ENCODE assay signal across 15 cellular contexts in genomic region chr5:143850050-143850713, GRCh38. TPM values are rescaled to one million over a fixed set of nuclear protein-coding genes. Genes with fewer than 3 reads are reported as not detected.
DNase-seq lines count a peak whose midpoint lies in the region; ATAC-seq, FAIRE-seq and TF ChIP-seq lines count a peak whose summit lies in the region.
"Had no signal": no experiment of that assay in that cellular context is flagged by ENCODE, and none has a peak within 500 bp of the region (broad histone marks: within the 10 kb centered on the region; RNA-seq: fewer than 3 reads in every experiment).

No MANE protein-coding gene starts in this region.

- H3K4me1 Mint-ChIP-seq in activated CD4-positive, alpha-beta memory T cell treated with anti-CD3 and anti-CD28 coated beads for 36 hours (ENCODE audit: low read depth): peaks cover 4% of the 10 kb centered on the region
- peaks cover 5% of the 10 kb centered on the region for H3K4me1 Mint-ChIP-seq in activated CD4-positive, alpha-beta memory T cell treated with anti-CD3 and anti-CD28 coated beads, Interleukin-2, amount 10 ng/mL, durations not matched to agents 7 days and 5 days
- peaks cover 6% of the 10 kb centered on the region for H3K4me1 Mint-ChIP-seq in HFFc6 (ENCODE audit: low read depth)
- H3K4me1 Mint-ChIP-seq in stimulated activated naive B cell treated with anti-CD40 and anti-IgM and Interleukin-4, amounts not matched to agents 10 μg/mL and 1 μg/mL and 100 μg/mL, for 72 hours: peaks cover 3 to 13% of the 10 kb centered on the region in 2 donors

- CTCF ChIA-PET in activated CD4-positive, alpha-beta memory T cell treated with anti-CD3 and anti-CD28 coated beads for 36 hours (lab: Charles Lee): no interaction called here
- CTCF ChIA-PET in activated CD4-positive, alpha-beta memory T cell treated with anti-CD3 and anti-CD28 coated beads, Interleukin-2, amount 10 ng/mL, durations not matched to agents 7 days and 5 days (lab: Charles Lee): no interaction called here

- peak; percentile 10 for DNase-seq in activated CD4-positive, alpha-beta memory T cell treated with anti-CD3 and anti-CD28 coated beads for 36 hours
- no peak for DNase-seq in activated CD4-positive, alpha-beta memory T cell treated with anti-CD3 and anti-CD28 coated beads, Interleukin-2, amount 10 ng/mL, durations not matched to agents 7 days and 5 days
- no peak for DNase-seq in HFFc6
- peak; percentile 15 for DNase-seq in MV-4-11 (lab: John Stamatoyannopoulos, UW)
- no peak for DNase-seq in stimulated activated naive B cell treated with anti-CD40 and anti-IgM and Interleukin-4, amounts not matched to agents 10 μg/mL and 1 μg/mL and 100 μg/mL, for 72 hours
- no peak for DNase-seq in urothelium cell line (ENCODE audit: low spot score)
- no peak for DNase-seq in activated CD8-positive, alpha-beta memory T cell treated with anti-CD3 and anti-CD28 coated beads for 24 hours
- DNase-seq in AML-193 (lab: John Stamatoyannopoulos, UW): no peak
- DNase-seq: activated gamma-delta T cell, GDM1 had no signal

- H3K4me3 Mint-ChIP-seq in activated CD4-positive, alpha-beta memory T cell treated with anti-CD3 and anti-CD28 coated beads for 36 hours: no peak overlapping the region
- no peak overlapping the region for H3K4me3 Mint-ChIP-seq in activated CD4-positive, alpha-beta memory T cell treated with anti-CD3 and anti-CD28 coated beads, Interleukin-2, amount 10 ng/mL, durations not matched to agents 7 days and 5 days
- peak overlapping the region; percentile 52; the same call in 1 of the 2 replicates for H3K4me3 Mint-ChIP-seq in HFFc6
- peak overlapping the region in 1 of 2 donors; percentile 6 for H3K4me3 Mint-ChIP-seq in stimulated activated naive B cell treated with anti-CD40 and anti-IgM and Interleukin-4, amounts not matched to agents 10 μg/mL and 1 μg/mL and 100 μg/mL, for 72 hours

- no peak for TF ChIP-seq CTCF in HFFc6 (IDR thresholded peaks at IDR 0.05)

- intact Hi-C loops in activated CD4-positive, alpha-beta memory T cell treated with anti-CD3 and anti-CD28 coated beads for 36 hours (cut with micrococcal nuclease): no loop called here

- H3K36me3 Mint-ChIP-seq in activated CD4-positive, alpha-beta memory T cell treated with anti-CD3 and anti-CD28 coated beads for 36 hours: no peaks in the 10 kb centered on the region
- H3K36me3 Mint-ChIP-seq in activated CD4-positive, alpha-beta memory T cell treated with anti-CD3 and anti-CD28 coated beads, Interleukin-2, amount 10 ng/mL, durations not matched to agents 7 days and 5 days (ENCODE audit: low read depth): no peaks in the 10 kb centered on the region
- no peaks in the 10 kb centered on the region for H3K36me3 Mint-ChIP-seq in HFFc6 (ENCODE audit: low read depth)
- peaks cover 0 to 4% of the 10 kb centered on the region in 2 donors for H3K36me3 Mint-ChIP-seq in stimulated activated naive B cell treated with anti-CD40 and anti-IgM and Interleukin-4, amounts not matched to agents 10 μg/mL and 1 μg/mL and 100 μg/mL, for 72 hours

- no peaks in the 10 kb centered on the region for H3K9me3 Mint-ChIP-seq in activated CD4-positive, alpha-beta memory T cell treated with anti-CD3 and anti-CD28 coated beads for 36 hours
- H3K9me3 Mint-ChIP-seq in activated CD4-positive, alpha-beta memory T cell treated with anti-CD3 and anti-CD28 coated beads, Interleukin-2, amount 10 ng/mL, durations not matched to agents 7 days and 5 days: peaks cover 3% of the 10 kb centered on the region
- no peaks in the 10 kb centered on the region for H3K9me3 Mint-ChIP-seq in HFFc6
- H3K9me3 Mint-ChIP-seq in stimulated activated naive B cell treated with anti-CD40 and anti-IgM and Interleukin-4, amounts not matched to agents 10 μg/mL and 1 μg/mL and 100 μg/mL, for 72 hours: peaks cover 0 to 4% of the 10 kb centered on the region in 2 donors

- H3K27me3 Mint-ChIP-seq in activated CD4-positive, alpha-beta memory T cell treated with anti-CD3 and anti-CD28 coated beads for 36 hours: no peaks in the 10 kb centered on the region
- no peaks in the 10 kb centered on the region for H3K27me3 Mint-ChIP-seq in activated CD4-positive, alpha-beta memory T cell treated with anti-CD3 and anti-CD28 coated beads, Interleukin-2, amount 10 ng/mL, durations not matched to agents 7 days and 5 days
- no peaks in the 10 kb centered on the region for H3K27me3 Mint-ChIP-seq in HFFc6 (ENCODE audit: insufficient read depth)
- peaks cover 0 to 4% of the 10 kb centered on the region in 2 donors for H3K27me3 Mint-ChIP-seq in stimulated activated naive B cell treated with anti-CD40 and anti-IgM and Interleukin-4, amounts not matched to agents 10 μg/mL and 1 μg/mL and 100 μg/mL, for 72 hours

- no peak overlapping the region for H3K27ac Mint-ChIP-seq in activated CD4-positive, alpha-beta memory T cell treated with anti-CD3 and anti-CD28 coated beads for 36 hours
- H3K27ac Mint-ChIP-seq in activated CD4-positive, alpha-beta memory T cell treated with anti-CD3 and anti-CD28 coated beads, Interleukin-2, amount 10 ng/mL, durations not matched to agents 7 days and 5 days: no peak overlapping the region
- H3K27ac Mint-ChIP-seq in HFFc6: no peak overlapping the region
- H3K27ac Mint-ChIP-seq in stimulated activated naive B cell treated with anti-CD40 and anti-IgM and Interleukin-4, amounts not matched to agents 10 μg/mL and 1 μg/mL and 100 μg/mL, for 72 hours: no peak overlapping the region

- ATAC-seq in stimulated activated naive B cell treated with anti-CD40 and anti-IgM and Interleukin-4, amounts not matched to agents 10 μg/mL and 1 μg/mL and 100 μg/mL, for 72 hours (replicated peaks): peak; percentile 56 to 75
- ATAC-seq: gastroesophageal sphincter had no signal

- POLR2A ChIA-PET in activated CD4-positive, alpha-beta memory T cell treated with anti-CD3 and anti-CD28 coated beads for 36 hours (lab: Charles Lee): no interaction called here
- POLR2A ChIA-PET in activated CD4-positive, alpha-beta memory T cell treated with anti-CD3 and anti-CD28 coated beads, Interleukin-2, amount 10 ng/mL, durations not matched to agents 7 days and 5 days (lab: Charles Lee): interaction anchor here (1.2 kb wide), 1 partner anchor 21 kb away, joined by 3 read pairs; no protein-coding TSS in a partner anchor

- no peak for FAIRE-seq in urothelium cell line (lab: Jason Lieb, UNC)

RNA-seq across cellular contexts. Expression of gene HMHB1, which starts 38.2 kb away (rescaled TPM):
- not detected for total RNA-seq in activated CD4-positive, alpha-beta memory T cell treated with anti-CD3 and anti-CD28 coated beads for 36 hours
- total RNA-seq in activated CD4-positive, alpha-beta memory T cell treated with anti-CD3 and anti-CD28 coated beads, Interleukin-2, amount 10 ng/mL, durations not matched to agents 7 days and 5 days: 1 to 10 TPM in 1 of 2 experiments, not detected in 1; 1.2 TPM
- total RNA-seq in HFFc6 (2021; fragmentation: NEBNext Ultra II Directional; extraction: Animal tissue kit (Norgen Biotek cat#: 25700)): not detected
- total RNA-seq: A172, gastroesophageal sphincter, lower leg skin, omental fat pad, thoracic aorta had no signal

Comparison
In these comparisons a context has a peak if more than half of its experiments do, and no peak if none do; other contexts are left out.
1. DNase-seq: peak in activated CD4-positive, alpha-beta memory T cell treated with anti-CD3 and anti-CD28 coated beads for 36 hours (single experiment) and MV-4-11 (single experiment); none in activated CD4-positive, alpha-beta memory T cell treated with anti-CD3 and anti-CD28 coated beads, Interleukin-2, amount 10 ng/mL, durations not matched to agents 7 days and 5 days (single experiment), HFFc6 (single experiment), stimulated activated naive B cell treated with anti-CD40 and anti-IgM and Interleukin-4, amounts not matched to agents 10 μg/mL and 1 μg/mL and 100 μg/mL, for 72 hours (single experiment), urothelium cell line (single experiment), activated CD8-positive, alpha-beta memory T cell treated with anti-CD3 and anti-CD28 coated beads for 24 hours (single experiment) and AML-193 (0 of 2).